ENCODE assay signal across 8 cellular contexts in genomic region chr15:90895571-90896117, GRCh38. TPM values are rescaled to one million over a fixed set of nuclear protein-coding genes. Genes with fewer than 3 reads are reported as not detected.
A peak's percentile ranks its signal among the peaks of the same experiment; 100 is the strongest.
DNase-seq lines count a peak whose midpoint lies in the region; ATAC-seq and TF ChIP-seq lines count a peak whose summit lies in the region.

No MANE protein-coding gene starts in this region.

- H3K4me1 ChIP-seq in neutrophil (ENCODE audit: control insufficient read depth in 1 of 2, insufficient read depth in 1 of 2, low read depth in 1 of 2, low read length in 1 of 2) = no peaks in the 10 kb centered on the region

- no peaks in the 10 kb centered on the region for H3K9me3 ChIP-seq in neutrophil

- H3K36me3 ChIP-seq in neutrophil = peaks cover 72% of the 10 kb centered on the region

- H3K27me3 Mint-ChIP-seq in brain = peaks cover 10% of the 10 kb centered on the region

- DNase-seq in NCI-H2081 (lab: John Stamatoyannopoulos, UW) (peak; percentile 4 to 47), NCI-H2081 treated with DMSO at 0.1 percent for 48 hours (lab: John Stamatoyannopoulos, UW) (no peak), NCI-H2171 (lab: John Stamatoyannopoulos, UW) (peak; percentile 43), activated gamma-delta T cell (lab: John Stamatoyannopoulos, UW) (no peak)

- peak overlapping the region; percentile 33 to 89 (median 64) for H3K27ac Mint-ChIP-seq in brain

- ATAC-seq in HG02840 (IDR thresholded peaks at IDR 0.05; ENCODE audit: low FRiP score, unreplicated experiment) (no peak), GM19455 (IDR thresholded peaks at IDR 0.05; ENCODE audit: unreplicated experiment) (no peak)

- H3K9me3 Mint-ChIP-seq in brain = no peaks in the 10 kb centered on the region

- TF ChIP-seq CTCF in brain (conservative IDR thresholded peaks at IDR 0.05) (no peak), neutrophil (IDR thresholded peaks at IDR 0.05) (no peak)

- no peaks in the 10 kb centered on the region for H3K27me3 ChIP-seq in neutrophil

- H3K4me3 Mint-ChIP-seq in brain = peak overlapping the region in 1 of 5 experiments; percentile 14

- H3K27ac ChIP-seq in neutrophil = peak overlapping the region; percentile 47

- H3K4me3 ChIP-seq in neutrophil (ENCODE audit: low read depth in 1 of 2, low read length in 1 of 2) = no peak overlapping the region

- peaks cover 8% of the 10 kb centered on the region for H3K4me1 Mint-ChIP-seq in brain

- H3K36me3 Mint-ChIP-seq in brain = no peaks in the 10 kb centered on the region

RNA-seq across cellular contexts. Expression of gene MAN2A2, which starts 7.5 kb away (rescaled TPM):
- polyA plus RNA-seq in brain (ENCODE audit: insufficient read depth, low read depth, low replicate concordance) = 58.2 TPM

RNA-seq across cellular contexts. Expression of gene FES, which starts 11.3 kb away (rescaled TPM):
- polyA plus RNA-seq in brain (ENCODE audit: insufficient read depth, low read depth, low replicate concordance) = 4.1 TPM

RNA-seq across cellular contexts. Expression of gene FURIN, which starts 27.3 kb away (rescaled TPM):
- 22.9 TPM for polyA plus RNA-seq in brain (ENCODE audit: insufficient read depth, low read depth, low replicate concordance)

RNA-seq across cellular contexts. Expression of gene HDDC3, which starts 36.7 kb away (rescaled TPM):
- 19.8 TPM for polyA plus RNA-seq in brain (ENCODE audit: insufficient read depth, low read depth, low replicate concordance)

RNA-seq across cellular contexts. Expression of gene UNC45A, which starts 39.4 kb away (rescaled TPM):
- polyA plus RNA-seq in brain (ENCODE audit: insufficient read depth, low read depth, low replicate concordance) = 85.1 TPM

Comparison
In these comparisons a context has a peak if more than half of its experiments do, and no peak if none do; other contexts are left out.
1. DNase-seq: peak in NCI-H2081 (2 of 2) and NCI-H2171 (single experiment); none in NCI-H2081 treated with DMSO at 0.1 percent for 48 hours (single experiment) and activated gamma-delta T cell (single experiment).